17 cellular contexts compared by ENCODE assay signal in genomic region chr20:37474386-37474785, GRCh38. TPM values are rescaled to one million over a fixed set of nuclear protein-coding genes. Genes with fewer than 3 reads are reported as not detected.
DNase-seq lines count a peak whose midpoint lies in the region; ATAC-seq and TF ChIP-seq lines count a peak whose summit lies in the region.
"Had no signal": no experiment of that assay in that cellular context is flagged by ENCODE, and none has a peak within 500 bp of the region (broad histone marks: within the 10 kb centered on the region; RNA-seq: fewer than 3 reads in every experiment).

No MANE protein-coding gene starts in this region.

- ATAC-seq in central memory CD8-positive, alpha-beta T cell (replicated peaks; ENCODE audit: extremely low read depth, poor library complexity, severe bottlenecking): no peak
- ATAC-seq in stimulated activated memory B cell treated with anti-CD40 and anti-IgM and Interleukin-4, amounts not matched to agents 10 μg/mL and 1 μg/mL and 100 μg/mL, for 72 hours: peak; percentile 45
- ATAC-seq: HCT116 had no signal

- intact Hi-C loops in activated CD4-positive, alpha-beta memory T cell treated with anti-CD3 and anti-CD28 coated beads for 36 hours (cut with micrococcal nuclease): no loop called here

- H3K9me3 ChIP-seq in neural cell (ENCODE audit: low read length): no peaks in the 10 kb centered on the region
- no peaks in the 10 kb centered on the region for H3K9me3 ChIP-seq in MG63
- H3K9me3 ChIP-seq in Karpas-422 (ENCODE audit: low read length): no peaks in the 10 kb centered on the region
- H3K9me3 ChIP-seq: BE2C, Caco-2 had no signal

- H3K27ac Mint-ChIP-seq in central memory CD8-positive, alpha-beta T cell (ENCODE audit: low read depth): peak overlapping the region; percentile 64
- no peak overlapping the region for H3K27ac Mint-ChIP-seq in stimulated activated memory B cell treated with anti-CD40 and anti-IgM and Interleukin-4, amounts not matched to agents 10 μg/mL and 1 μg/mL and 100 μg/mL, for 72 hours
- no peak overlapping the region for H3K27ac Mint-ChIP-seq in activated CD4-positive, alpha-beta memory T cell treated with anti-CD3 and anti-CD28 coated beads for 36 hours
- H3K27ac Mint-ChIP-seq: CD4-positive, alpha-beta T cell; HFFc6 had no signal

- peaks cover 48% of the 10 kb centered on the region for H3K27me3 Mint-ChIP-seq in central memory CD8-positive, alpha-beta T cell
- peaks cover 19% of the 10 kb centered on the region for H3K27me3 Mint-ChIP-seq in stimulated activated memory B cell treated with anti-CD40 and anti-IgM and Interleukin-4, amounts not matched to agents 10 μg/mL and 1 μg/mL and 100 μg/mL, for 72 hours
- peaks cover 3% of the 10 kb centered on the region for H3K27me3 Mint-ChIP-seq in activated CD4-positive, alpha-beta memory T cell treated with anti-CD3 and anti-CD28 coated beads for 36 hours

- H3K4me3 ChIP-seq in neural cell (ENCODE audit: low read length) (peak overlapping the region; percentile 48), MG63 (no peak overlapping the region), Karpas-422 (ENCODE audit: low read length) (no peak overlapping the region)

- H3K27me3 ChIP-seq in neural cell (ENCODE audit: insufficient read depth, low read depth, low read length) (no peaks in the 10 kb centered on the region), MG63 (peaks cover 25% of the 10 kb centered on the region), Karpas-422 (ENCODE audit: low read length) (no peaks in the 10 kb centered on the region)

- H3K9ac ChIP-seq in neural cell (ENCODE audit: low read length) (peak overlapping the region; percentile 57), Karpas-422 (ENCODE audit: low read length) (no peak overlapping the region)

- peaks cover 5% of the 10 kb centered on the region for H3K4me1 Mint-ChIP-seq in central memory CD8-positive, alpha-beta T cell
- no peaks in the 10 kb centered on the region for H3K4me1 Mint-ChIP-seq in stimulated activated memory B cell treated with anti-CD40 and anti-IgM and Interleukin-4, amounts not matched to agents 10 μg/mL and 1 μg/mL and 100 μg/mL, for 72 hours
- no peaks in the 10 kb centered on the region for H3K4me1 Mint-ChIP-seq in activated CD4-positive, alpha-beta memory T cell treated with anti-CD3 and anti-CD28 coated beads for 36 hours (ENCODE audit: low read depth)

- POLR2A ChIA-PET in activated CD4-positive, alpha-beta memory T cell treated with anti-CD3 and anti-CD28 coated beads for 36 hours (lab: Charles Lee): no interaction called here

- no peaks in the 10 kb centered on the region for H3K9me2 ChIP-seq in neural cell (ENCODE audit: insufficient read depth, low read length)
- no peaks in the 10 kb centered on the region for H3K9me2 ChIP-seq in Karpas-422 (replicated peaks; ENCODE audit: insufficient read depth, low read length)

- CTCF ChIA-PET in activated CD4-positive, alpha-beta memory T cell treated with anti-CD3 and anti-CD28 coated beads for 36 hours (lab: Charles Lee): no interaction called here

- peaks cover 21% of the 10 kb centered on the region for H3K4me1 ChIP-seq in Karpas-422 (ENCODE audit: low read length)
- H3K4me1 ChIP-seq: Caco-2 had no signal

- TF ChIP-seq CTCF in neural cell (IDR thresholded peaks at IDR 0.05; ENCODE audit: poor library complexity, severe bottlenecking): no peak

- H4K20me1 ChIP-seq in neural cell (ENCODE audit: insufficient read depth) (no peaks in the 10 kb centered on the region), Karpas-422 (ENCODE audit: insufficient read depth, low read depth, low read length) (no peaks in the 10 kb centered on the region)

- H2AFZ ChIP-seq in neural cell (ENCODE audit: low read depth, low read length) (no peak overlapping the region), Karpas-422 (ENCODE audit: low read length) (no peak overlapping the region)

- no peaks in the 10 kb centered on the region for H3K9me3 Mint-ChIP-seq in central memory CD8-positive, alpha-beta T cell
- no peaks in the 10 kb centered on the region for H3K9me3 Mint-ChIP-seq in stimulated activated memory B cell treated with anti-CD40 and anti-IgM and Interleukin-4, amounts not matched to agents 10 μg/mL and 1 μg/mL and 100 μg/mL, for 72 hours
- H3K9me3 Mint-ChIP-seq in activated CD4-positive, alpha-beta memory T cell treated with anti-CD3 and anti-CD28 coated beads for 36 hours: no peaks in the 10 kb centered on the region

- H3K4me3 Mint-ChIP-seq in central memory CD8-positive, alpha-beta T cell: no peak overlapping the region
- H3K4me3 Mint-ChIP-seq in stimulated activated memory B cell treated with anti-CD40 and anti-IgM and Interleukin-4, amounts not matched to agents 10 μg/mL and 1 μg/mL and 100 μg/mL, for 72 hours: no peak overlapping the region
- H3K4me3 Mint-ChIP-seq in activated CD4-positive, alpha-beta memory T cell treated with anti-CD3 and anti-CD28 coated beads for 36 hours: no peak overlapping the region
- H3K4me3 Mint-ChIP-seq: CD4-positive, alpha-beta T cell; HFFc6 had no signal

- H3K27ac ChIP-seq in neural cell (ENCODE audit: low read length): peak overlapping the region; percentile 88
- no peak overlapping the region for H3K27ac ChIP-seq in Karpas-422 (ENCODE audit: low read length)
- H3K27ac ChIP-seq: HL-60 had no signal

- DNase-seq in central memory CD8-positive, alpha-beta T cell (ENCODE audit: low spot score in 2 of 2): no peak
- DNase-seq in MG63 (no peak), Karpas-422 (no peak)
- DNase-seq in activated CD4-positive, alpha-beta memory T cell treated with anti-CD3 and anti-CD28 coated beads for 36 hours: no peak
- DNase-seq: ACHN; BE2C; C1 segment of cervical spinal cord; CD4-positive, alpha-beta T cell; GOT3; H7; HFFc6 had no signal

- no peaks in the 10 kb centered on the region for H3K79me2 ChIP-seq in neural cell (replicated peaks; ENCODE audit: insufficient read depth, low read length)
- H3K79me2 ChIP-seq in Karpas-422 (ENCODE audit: low read length): no peaks in the 10 kb centered on the region

- no peak for TF ChIP-seq RAD21 in neural cell (conservative IDR thresholded peaks at IDR 0.05)

- TF ChIP-seq EP300 in neural cell (conservative IDR thresholded peaks at IDR 0.05; ENCODE audit: poor library complexity, severe bottlenecking): no peak

- no peaks in the 10 kb centered on the region for H3K36me3 Mint-ChIP-seq in central memory CD8-positive, alpha-beta T cell (ENCODE audit: insufficient read depth)
- H3K36me3 Mint-ChIP-seq in stimulated activated memory B cell treated with anti-CD40 and anti-IgM and Interleukin-4, amounts not matched to agents 10 μg/mL and 1 μg/mL and 100 μg/mL, for 72 hours: peaks cover 3% of the 10 kb centered on the region
- H3K36me3 Mint-ChIP-seq in activated CD4-positive, alpha-beta memory T cell treated with anti-CD3 and anti-CD28 coated beads for 36 hours: no peaks in the 10 kb centered on the region

- H3K36me3 ChIP-seq in neural cell (ENCODE audit: insufficient read depth, low read length) (no peaks in the 10 kb centered on the region), MG63 (no peaks in the 10 kb centered on the region), Karpas-422 (ENCODE audit: insufficient read depth, low read length) (no peaks in the 10 kb centered on the region)
- H3K36me3 ChIP-seq: BE2C had no signal

- peak overlapping the region; percentile 62 for H3K4me2 ChIP-seq in neural cell (ENCODE audit: low read length)
- no peak overlapping the region for H3K4me2 ChIP-seq in Karpas-422 (ENCODE audit: low read depth, low read length, poor library complexity, severe bottlenecking)

- H3F3A ChIP-seq in neural cell (ENCODE audit: insufficient read depth, low read length, poor library complexity, severe bottlenecking): no peaks in the 10 kb centered on the region

TF ChIP-seq in neural cell, 6 proteins besides CTCF, POLR2A, EP300 and RAD21 (continues in another document):
- TF ChIP-seq MXI1 (conservative IDR thresholded peaks at IDR 0.05; ENCODE audit: poor library complexity, severe bottlenecking): no peak
- no peak for TF ChIP-seq SMC3 (conservative IDR thresholded peaks at IDR 0.05; ENCODE audit: poor library complexity)
- no peak for TF ChIP-seq POLR2AphosphoS5 (IDR thresholded peaks at IDR 0.05)
- no peak for TF ChIP-seq TAF1 (IDR thresholded peaks at IDR 0.05; ENCODE audit: low read depth)
- no peak for TF ChIP-seq EZH2 (IDR thresholded peaks at IDR 0.05; ENCODE audit: borderline replicate concordance, insufficient read depth, low read length, poor library complexity, severe bottlenecking)

RNA-seq across cellular contexts. Expression of gene NNAT, which starts 46.7 kb away (rescaled TPM):
- 996 and 1,180 TPM in 2 replicates for polyA plus RNA-seq in neural cell
- 462 and 477 TPM in 2 replicates for polyA minus RNA-seq in neural cell
- total RNA-seq in MG63 (2014; rRNA removed; shearing (Covaris generic); ENCODE audit: low replicate concordance): not detected in 2 replicates
- not detected in 2 replicates for total RNA-seq in Karpas-422 (2014; rRNA removed; shearing (Covaris generic); ENCODE audit: low replicate concordance)
- under 1 TPM in 1 of 2 experiments, not detected in 1; 0.48 TPM for total RNA-seq in activated CD4-positive, alpha-beta memory T cell treated with anti-CD3 and anti-CD28 coated beads for 36 hours
- total RNA-seq: Caco-2; CD4-positive, alpha-beta T cell; HFFc6; HT1080 had no signal

RNA-seq across cellular contexts. Expression of gene BLCAP, which starts 53.3 kb away (rescaled TPM):
- 344 and 359 TPM in 2 replicates for polyA plus RNA-seq in neural cell
- 228 and 231 TPM in 2 replicates for polyA minus RNA-seq in neural cell
- total RNA-seq in MG63 (2014; rRNA removed; shearing (Covaris generic); ENCODE audit: low replicate concordance): 23.6 and 26.6 TPM in 2 replicates
- total RNA-seq in Karpas-422 (2014; rRNA removed; shearing (Covaris generic); ENCODE audit: low replicate concordance): 119 TPM in 2 replicates
- total RNA-seq in activated CD4-positive, alpha-beta memory T cell treated with anti-CD3 and anti-CD28 coated beads for 36 hours: 10 to 100 TPM; 16.0 to 16.4 TPM
